1 cellular context compared by ENCODE assay signal in the genomic region with DNA sequence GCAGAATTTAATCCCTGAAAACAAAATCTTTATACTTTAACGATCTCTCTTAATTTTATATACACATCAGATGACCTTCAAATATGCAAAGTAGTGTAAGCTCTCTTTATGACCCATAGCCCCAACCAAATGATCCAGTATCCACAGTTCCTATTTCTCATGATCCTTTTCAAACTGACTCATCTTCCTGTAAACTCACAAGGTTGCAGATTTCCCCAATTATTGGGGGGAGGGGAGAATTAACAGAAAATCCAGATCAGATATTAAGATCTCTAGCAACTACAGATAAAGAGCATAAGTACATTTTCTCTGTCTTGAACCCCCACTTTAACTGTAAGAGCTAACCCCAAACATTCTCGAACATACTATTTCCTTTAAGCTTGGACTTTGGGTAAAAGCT.
TF ChIP-seq lines count a peak whose summit lies in the region.

No MANE protein-coding gene starts in this region.

TF ChIP-seq in endothelial cell of umbilical vein, 7 proteins besides CTCF, POLR2A, EP300 and RAD21:
- TF ChIP-seq EZH2 (IDR thresholded peaks at IDR 0.05; ENCODE audit: borderline replicate concordance, low read depth, low read length, severe bottlenecking) (no peak), MYC (IDR thresholded peaks at IDR 0.05; ENCODE audit: low read depth, low read length) (no peak), GATA2 (IDR thresholded peaks at IDR 0.05; ENCODE audit: insufficient read depth, insufficient read length, low read depth, low read length) (peak; percentile 77), FOS (IDR thresholded peaks at IDR 0.05; ENCODE audit: borderline replicate concordance, insufficient read depth, low read length) (peak; percentile 85), JUN (IDR thresholded peaks at IDR 0.05; ENCODE audit: borderline replicate concordance, insufficient read depth, insufficient read length, low read depth) (peak; percentile 63), POLR2AphosphoS5 (IDR thresholded peaks at IDR 0.05; ENCODE audit: insufficient read depth, low read depth, low read length) (no peak)
- TF ChIP-seq, protein P1, sequence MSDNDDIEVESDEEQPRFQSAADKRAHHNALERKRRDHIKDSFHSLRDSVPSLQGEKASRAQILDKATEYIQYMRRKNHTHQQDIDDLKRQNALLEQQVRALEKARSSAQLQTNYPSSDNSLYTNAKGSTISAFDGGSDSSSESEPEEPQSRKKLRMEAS (IDR thresholded peaks at IDR 0.05; ENCODE audit: insufficient read depth, insufficient read length) = no peak
